In genomic region chr12:2047752-2048151, GRCh38 we compare ENCODE assay signal across 32 cellular contexts. TPM values are rescaled to one million over a fixed set of nuclear protein-coding genes. Genes with fewer than 3 reads are reported as not detected.
"Had no signal": no experiment of that assay in that cellular context is flagged by ENCODE, and none has a peak within 500 bp of the region (broad histone marks: within the 10 kb centered on the region; RNA-seq: fewer than 3 reads in every experiment).

No MANE protein-coding gene starts in this region.

- FAIRE-seq: bronchial epithelial cell, TTC549 had no signal

- H3K4me3 ChIP-seq: ascending aorta, cardiac muscle cell had no signal

- H3K36me3 ChIP-seq: ascending aorta, cardiac muscle cell had no signal

- H3K27me3 ChIP-seq: ascending aorta, cardiac muscle cell had no signal

- H3K9me3 ChIP-seq: ascending aorta had no signal

- DNase-seq: activated B cell treated with CpG ODN at 0.5 μM for 24 hours; activated CD4-positive, alpha-beta memory T cell treated with anti-CD3 and anti-CD28 coated beads for 36 hours; activated CD4-positive, alpha-beta T cell treated with anti-CD3 and anti-CD28 coated beads for 4 hours; activated CD4-positive, alpha-beta T cell treated with anti-CD3 and anti-CD28 coated beads, Interleukin-2, amount 10 ng/mL, durations not matched to agents 24 days and 14 days; activated CD4-positive, alpha-beta T cell treated with anti-CD3 and anti-CD28 coated beads, Interleukin-2, amount 50 U/mL, for 1 hour; activated CD4-positive, alpha-beta T cell treated with anti-CD3 and anti-CD28 coated beads, Interleukin-2, amount 50 U/mL, for 4 hours; activated CD4-positive, CD25-positive, alpha-beta regulatory T cell treated with anti-CD3 and anti-CD28 coated beads, Interleukin-2, amount 50 U/mL, for 72 hours; activated CD8-positive, alpha-beta memory T cell treated with anti-CD3 and anti-CD28 coated beads, Interleukin-2, amount 50 U/mL, for 4 hours; activated CD8-positive, alpha-beta T cell treated with anti-CD3 and anti-CD28 coated beads for 36 hours; activated effector memory CD4-positive, alpha-beta T cell treated with anti-CD3 and anti-CD28 coated beads, Interleukin-2, amount 50 U/mL, for 16 hours; activated gamma-delta T cell treated with Interleukin-2 at 50 U/mL for 16 hours; activated naive CD4-positive, alpha-beta T cell; activated naive CD4-positive, alpha-beta T cell treated with anti-CD3 and anti-CD28 coated beads for 36 hours; activated naive CD4-positive, alpha-beta T cell treated with anti-CD3 and anti-CD28 coated beads, Interleukin-2, amount 50 U/mL, for 16 hours; activated naive CD8-positive, alpha-beta T cell treated with anti-CD3 and anti-CD28 coated beads, Interleukin-2, amount 10 ng/mL, durations not matched to agents 7 days and 5 days; activated naive CD8-positive, alpha-beta T cell treated with anti-CD3 and anti-CD28 coated beads, Interleukin-2, amount 50 U/mL, for 24 hours; activated T-cell treated with anti-CD3 and anti-CD28 coated beads for 4 hours; activated T-cell treated with anti-CD3 and anti-CD28 coated beads, Interleukin-2, amount 50 U/mL, for 1 hour; activated T-cell treated with anti-CD3 and anti-CD28 coated beads, Interleukin-2, amount 50 U/mL, for 4 hours; activated T-cell treated with anti-CD3 and anti-CD28 coated beads, Interleukin-2, amount 50 U/mL, for 72 hours; amygdala; anterior cingulate cortex; caudate nucleus; cerebellar nuclear complex; T-helper 1 cell; T-helper 2 cell; T-helper 9 cell had no signal

- ATAC-seq: activated CD8-positive, alpha-beta T cell treated with anti-CD3 and anti-CD28 coated beads for 36 hours; activated naive CD8-positive, alpha-beta T cell treated with anti-CD3 and anti-CD28 coated beads, Interleukin-2, amount 50 U/mL, for 24 hours; activated T-cell treated with anti-CD3 and anti-CD28 coated beads, Interleukin-2, amount 50 U/mL, for 4 hours; activated T-cell treated with anti-CD3 and anti-CD28 coated beads, Interleukin-2, amount 50 U/mL, for 72 hours; activated T-helper 17 cell treated with anti-CD3 and anti-CD28 coated beads, Interleukin-2, amount 50 U/mL, for 72 hours had no signal

- H3K27ac ChIP-seq: ascending aorta, cardiac muscle cell had no signal

RNA-seq across cellular contexts. Expression of gene CACNA1C, which starts 5.0 kb away (rescaled TPM):
- total RNA-seq: bronchial epithelial cell had no signal
